12 cellular contexts compared by ENCODE assay signal in the genomic region with DNA sequence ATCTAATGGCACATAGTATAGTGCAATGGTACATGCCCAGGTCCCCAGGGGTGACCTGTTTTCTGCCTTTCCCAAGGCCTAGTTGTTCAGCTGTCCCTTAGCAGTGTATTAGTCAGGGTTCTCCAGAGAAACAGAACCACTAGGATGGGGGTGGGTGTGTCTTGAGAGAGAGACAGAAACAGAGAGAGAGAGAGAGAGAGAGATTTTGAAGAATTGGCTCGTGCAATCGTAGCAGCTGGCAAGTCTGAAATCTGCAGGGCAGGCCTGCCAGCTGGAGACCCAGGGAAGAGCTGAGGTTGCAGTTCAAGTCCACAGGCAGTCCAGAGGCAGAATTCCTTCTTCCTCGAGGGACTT.
DNase-seq lines count a peak whose midpoint lies in the region; ATAC-seq and TF ChIP-seq lines count a peak whose summit lies in the region.
"Had no signal": no experiment of that assay in that cellular context is flagged by ENCODE, and none has a peak within 500 bp of the region (broad histone marks: within the 10 kb centered on the region; RNA-seq: fewer than 3 reads in every experiment).

No MANE protein-coding gene starts in this region.

- intact Hi-C loops in vagina (cut with DNase I) = no loop called here
- intact Hi-C loops in activated T-helper 2 cell treated with anti-CD3 and anti-CD28 coated beads, Interferon-gamma antibody, Interleukin-2, Interleukin-4, amounts not matched to agents 10 μg/mL and 5 μg/mL and 100 μg/mL, durations not matched to agents 14 hours and 24 hours and 36 hours (cut with micrococcal nuclease) = no loop called here
- intact Hi-C loops in gastrocnemius medialis (cut with DNase I; ENCODE audit: low total_unique reads) = no loop called here

- H3K9ac ChIP-seq in OCI-LY1 (ENCODE audit: low read length) = no peak overlapping the region

- H3K9me3 ChIP-seq in OCI-LY1 (ENCODE audit: low read length) (peaks cover 5% of the 10 kb centered on the region; the same call in 1 of the 2 replicates), neuron (ENCODE audit: low read length) (no peaks in the 10 kb centered on the region), vagina (no peaks in the 10 kb centered on the region), gastrocnemius medialis (no peaks in the 10 kb centered on the region)

- H3K4me3 Mint-ChIP-seq in endothelial cell (ENCODE audit: unreplicated experiment) = no peak overlapping the region
- H3K4me3 Mint-ChIP-seq in activated T-helper 2 cell treated with anti-CD3 and anti-CD28 coated beads, Interferon-gamma antibody, Interleukin-2, Interleukin-4, amounts not matched to agents 10 μg/mL and 5 μg/mL and 100 μg/mL, durations not matched to agents 14 hours and 24 hours and 36 hours (ENCODE audit: low read depth) = no peak overlapping the region
- H3K4me3 Mint-ChIP-seq: CD4-positive, CD25-positive, alpha-beta regulatory T cell had no signal

- H3F3A ChIP-seq in OCI-LY1 (ENCODE audit: insufficient read depth, low read length) = no peaks in the 10 kb centered on the region

- H2AFZ ChIP-seq in OCI-LY1 (ENCODE audit: low read length) = peak overlapping the region; percentile 7; the same call in 1 of the 2 replicates
- H2AFZ ChIP-seq in neuron (ENCODE audit: low read depth, low read length) = peak overlapping the region; percentile 76
- H2AFZ ChIP-seq: PC-9 had no signal

- H3K27me3 ChIP-seq in OCI-LY1 (ENCODE audit: insufficient read depth, low read length) (peaks cover 4% of the 10 kb centered on the region; the same call in 1 of the 2 replicates), neuron (ENCODE audit: insufficient read depth, low read length) (no peaks in the 10 kb centered on the region), vagina (no peaks in the 10 kb centered on the region), gastrocnemius medialis (no peaks in the 10 kb centered on the region)

- no peaks in the 10 kb centered on the region for H3K9me2 ChIP-seq in OCI-LY1 (ENCODE audit: low read depth, low read length)

- H3K4me2 ChIP-seq in OCI-LY1 (ENCODE audit: low read length) = no peak overlapping the region
- H3K4me2 ChIP-seq: PC-9 had no signal

- DNase-seq in endothelial cell (ENCODE audit: low spot score) (no peak), vagina (ENCODE audit: extremely low spot score in 2 of 2) (no peak), gastrocnemius medialis (no peak), NCI-H2081 (lab: John Stamatoyannopoulos, UW) (no peak)
- DNase-seq in activated T-helper 2 cell treated with anti-CD3 and anti-CD28 coated beads, Interferon-gamma antibody, Interleukin-2, Interleukin-4, amounts not matched to agents 10 μg/mL and 5 μg/mL and 100 μg/mL, durations not matched to agents 14 hours and 24 hours and 36 hours (ENCODE audit: low spot score) = no peak
- DNase-seq: CD4-positive, CD25-positive, alpha-beta regulatory T cell; DND-41; KG1; PC-9 had no signal

- no peak for ATAC-seq in gastrocnemius medialis

- no peaks in the 10 kb centered on the region for H3K9me3 Mint-ChIP-seq in endothelial cell (ENCODE audit: unreplicated experiment)
- H3K9me3 Mint-ChIP-seq in activated T-helper 2 cell treated with anti-CD3 and anti-CD28 coated beads, Interferon-gamma antibody, Interleukin-2, Interleukin-4, amounts not matched to agents 10 μg/mL and 5 μg/mL and 100 μg/mL, durations not matched to agents 14 hours and 24 hours and 36 hours = no peaks in the 10 kb centered on the region
- H3K9me3 Mint-ChIP-seq: CD4-positive, CD25-positive, alpha-beta regulatory T cell had no signal

- H3K4me1 ChIP-seq in OCI-LY1 (ENCODE audit: insufficient read depth, low read length, severe bottlenecking) = no peaks in the 10 kb centered on the region
- no peaks in the 10 kb centered on the region for H3K4me1 ChIP-seq in neuron (ENCODE audit: insufficient read depth, low read length)
- H3K4me1 ChIP-seq in vagina = no peaks in the 10 kb centered on the region
- H3K4me1 ChIP-seq in gastrocnemius medialis = no peaks in the 10 kb centered on the region

- peaks cover 2% of the 10 kb centered on the region for H3K27me3 Mint-ChIP-seq in endothelial cell (ENCODE audit: unreplicated experiment)
- H3K27me3 Mint-ChIP-seq in activated T-helper 2 cell treated with anti-CD3 and anti-CD28 coated beads, Interferon-gamma antibody, Interleukin-2, Interleukin-4, amounts not matched to agents 10 μg/mL and 5 μg/mL and 100 μg/mL, durations not matched to agents 14 hours and 24 hours and 36 hours (ENCODE audit: low read depth) = peaks cover 3% of the 10 kb centered on the region

- no peaks in the 10 kb centered on the region for H3K36me3 ChIP-seq in OCI-LY1 (ENCODE audit: insufficient read depth, low read length)
- H3K36me3 ChIP-seq in neuron (ENCODE audit: insufficient read depth, low read length) = no peaks in the 10 kb centered on the region
- no peaks in the 10 kb centered on the region for H3K36me3 ChIP-seq in vagina
- H3K36me3 ChIP-seq in gastrocnemius medialis = no peaks in the 10 kb centered on the region

- no peaks in the 10 kb centered on the region for H3K36me3 Mint-ChIP-seq in endothelial cell (ENCODE audit: low read depth, unreplicated experiment)
- no peaks in the 10 kb centered on the region for H3K36me3 Mint-ChIP-seq in activated T-helper 2 cell treated with anti-CD3 and anti-CD28 coated beads, Interferon-gamma antibody, Interleukin-2, Interleukin-4, amounts not matched to agents 10 μg/mL and 5 μg/mL and 100 μg/mL, durations not matched to agents 14 hours and 24 hours and 36 hours (ENCODE audit: low read depth)
- H3K36me3 Mint-ChIP-seq: CD4-positive, CD25-positive, alpha-beta regulatory T cell had no signal

- no peak overlapping the region for H3K4me3 ChIP-seq in OCI-LY1 (ENCODE audit: low read depth, low read length, poor library complexity, severe bottlenecking)
- no peak overlapping the region for H3K4me3 ChIP-seq in neuron (ENCODE audit: low read length)
- H3K4me3 ChIP-seq in vagina = no peak overlapping the region
- no peak overlapping the region for H3K4me3 ChIP-seq in gastrocnemius medialis
- H3K4me3 ChIP-seq: GM12878, PC-9 had no signal

- H3K27ac ChIP-seq in OCI-LY1 (ENCODE audit: low read depth, low read length, poor library complexity, severe bottlenecking) (no peak overlapping the region), vagina (no peak overlapping the region), gastrocnemius medialis (no peak overlapping the region)
- H3K27ac ChIP-seq: PC-9 had no signal

- in situ Hi-C loops in gastrocnemius medialis (cut with MboI; ENCODE audit: low sequenced_read_pairs in 4 of 4) = no loop called here

- TF ChIP-seq CTCF in OCI-LY1 (IDR thresholded peaks at IDR 0.05; ENCODE audit: low read length) (no peak), endothelial cell (IDR thresholded peaks at IDR 0.05; ENCODE audit: unreplicated experiment) (no peak), vagina (IDR thresholded peaks at IDR 0.05) (no peak), gastrocnemius medialis (IDR thresholded peaks at IDR 0.05 in 4 of 5, conservative IDR thresholded peaks at IDR 0.05 in 1 of 5) (no peak)

- H3K79me2 ChIP-seq in OCI-LY1 (ENCODE audit: insufficient read depth, low read length) = no peaks in the 10 kb centered on the region

- H3K4me1 Mint-ChIP-seq in endothelial cell (ENCODE audit: unreplicated experiment) = peaks cover 15% of the 10 kb centered on the region
- no peaks in the 10 kb centered on the region for H3K4me1 Mint-ChIP-seq in activated T-helper 2 cell treated with anti-CD3 and anti-CD28 coated beads, Interferon-gamma antibody, Interleukin-2, Interleukin-4, amounts not matched to agents 10 μg/mL and 5 μg/mL and 100 μg/mL, durations not matched to agents 14 hours and 24 hours and 36 hours (ENCODE audit: low read depth)

- no peaks in the 10 kb centered on the region for H4K20me1 ChIP-seq in OCI-LY1 (ENCODE audit: insufficient read depth, low read length)

- peak overlapping the region; percentile 53 for H3K27ac Mint-ChIP-seq in endothelial cell (ENCODE audit: unreplicated experiment)
- no peak overlapping the region for H3K27ac Mint-ChIP-seq in activated T-helper 2 cell treated with anti-CD3 and anti-CD28 coated beads, Interferon-gamma antibody, Interleukin-2, Interleukin-4, amounts not matched to agents 10 μg/mL and 5 μg/mL and 100 μg/mL, durations not matched to agents 14 hours and 24 hours and 36 hours
- H3K27ac Mint-ChIP-seq: CD4-positive, CD25-positive, alpha-beta regulatory T cell had no signal

- TF ChIP-seq POLR2A in vagina (IDR thresholded peaks at IDR 0.05) (no peak), gastrocnemius medialis (IDR thresholded peaks at IDR 0.05) (no peak)
